Comparison of ENCODE assay signal across 30 cellular contexts in genomic region chr4:14294611-14295010, GRCh38.
DNase-seq lines count a peak whose midpoint lies in the region; ATAC-seq and TF ChIP-seq lines count a peak whose summit lies in the region.
"Had no signal": no experiment of that assay in that cellular context is flagged by ENCODE, and none has a peak within 500 bp of the region (broad histone marks: within the 10 kb centered on the region; RNA-seq: fewer than 3 reads in every experiment).

No MANE protein-coding gene starts in this region.

- no peaks in the 10 kb centered on the region for H3K27me3 ChIP-seq in SJSA1 (replicated peaks)
- H3K27me3 ChIP-seq: esophagus muscularis mucosa, pancreas, spleen, upper lobe of right lung had no signal

- peak overlapping the region; percentile 20; the same call in 1 of the 2 replicates for H3K27ac ChIP-seq in SJSA1
- H3K27ac ChIP-seq: esophagus muscularis mucosa, left ventricle myocardium inferior, pancreas, spleen, upper lobe of right lung had no signal

- TF ChIP-seq CTCF in fibroblast of mammary gland (conservative IDR thresholded peaks at IDR 0.05; ENCODE audit: control insufficient read depth, insufficient read depth, low read depth, low read length), result no peak

- DNase-seq in GM04503 (ENCODE audit: low read depth) (peak; percentile 35), SJSA1 (ENCODE audit: low read depth in 1 of 2, low spot score in 2 of 2) (peak in 1 of 2 experiments; percentile 65), fibroblast of mammary gland (ENCODE audit: low read depth) (peak; percentile 22), smooth muscle cell of the brain vasculature (ENCODE audit: low read depth, low spot score) (peak; percentile 21), HuH-7.5 (ENCODE audit: low spot score) (no peak), HPDE6-E6E7 (ENCODE audit: extremely low spot score) (no peak)
- DNase-seq in effector CD8-positive, alpha-beta T cell (lab: John Stamatoyannopoulos, UW), result no peak
- DNase-seq: activated CD4-positive, alpha-beta T cell treated with anti-CD3 and anti-CD28 coated beads, Interleukin-2, amount 10 ng/mL, durations not matched to agents 7 days and 5 days; activated effector memory CD4-positive, alpha-beta T cell treated with Interleukin-2 at 50 U/mL for 16 hours; activated T-cell treated with anti-CD3 and anti-CD28 coated beads, Interleukin-2, amount 50 U/mL, for 1 hour; anterior cingulate cortex; dermis blood vessel endothelial cell; DMS79; Kasumi-1; left ventricle myocardium inferior; mesenchymal stem cell; NCI-H2107; NCI-H446; NCI-H748 treated with DMSO at 0.1 percent for 48 hours; pancreas; retina; spleen; stimulated activated CD4-positive, alpha-beta T cell treated with anti-CD3 and anti-CD28 coated beads, Interleukin-2, amount 100 ng/mL, for 24 hours; stimulated activated naive CD8-positive, alpha-beta T cell treated with anti-CD3 and anti-CD28 coated beads, Interleukin-15, Interleukin-2, amounts not matched to agents 100 U/mL and 50 U/mL, for 24 hours; T1000; upper lobe of right lung had no signal

- H3K4me3 ChIP-seq in SJSA1, result no peak overlapping the region
- H3K4me3 ChIP-seq in fibroblast of mammary gland (ENCODE audit: control insufficient read depth, low read depth, low read length), result no peak overlapping the region
- H3K4me3 ChIP-seq: esophagus muscularis mucosa, left ventricle myocardium inferior, pancreas, spleen, upper lobe of right lung had no signal

- H3K4me1 ChIP-seq in SJSA1 (replicated peaks), result peaks cover 14% of the 10 kb centered on the region
- H3K4me1 ChIP-seq: esophagus muscularis mucosa, left ventricle myocardium inferior, pancreas, spleen, upper lobe of right lung had no signal

- no peaks in the 10 kb centered on the region for H3K36me3 ChIP-seq in SJSA1
- H3K36me3 ChIP-seq: esophagus muscularis mucosa, left ventricle myocardium inferior, pancreas, spleen, upper lobe of right lung had no signal

- no peak for ATAC-seq in GM21576 (IDR thresholded peaks at IDR 0.05; ENCODE audit: unreplicated experiment)
- ATAC-seq: activated naive CD4-positive, alpha-beta T cell treated with anti-CD3 and anti-CD28 coated beads, Interleukin-2, amount 50 U/mL, for 72 hours; pancreas; stimulated activated naive CD8-positive, alpha-beta T cell treated with anti-CD3 and anti-CD28 coated beads, Interleukin-15, Interleukin-2, amounts not matched to agents 100 U/mL and 50 U/mL, for 24 hours; upper lobe of right lung; WTC11 had no signal

- H3K9me3 ChIP-seq in SJSA1 (replicated peaks), result no peaks in the 10 kb centered on the region
- H3K9me3 ChIP-seq: esophagus muscularis mucosa, left ventricle myocardium inferior, pancreas, spleen, upper lobe of right lung had no signal

Comparison
In these comparisons a context has a peak if more than half of its experiments do, and no peak if none do; other contexts are left out.
1. DNase-seq: peak in GM04503 (single experiment), fibroblast of mammary gland (single experiment) and smooth muscle cell of the brain vasculature (single experiment); none in HuH-7.5 (single experiment), effector CD8-positive, alpha-beta T cell (single experiment) and HPDE6-E6E7 (single experiment).